8 cellular contexts compared by ENCODE assay signal in the genomic region with DNA sequence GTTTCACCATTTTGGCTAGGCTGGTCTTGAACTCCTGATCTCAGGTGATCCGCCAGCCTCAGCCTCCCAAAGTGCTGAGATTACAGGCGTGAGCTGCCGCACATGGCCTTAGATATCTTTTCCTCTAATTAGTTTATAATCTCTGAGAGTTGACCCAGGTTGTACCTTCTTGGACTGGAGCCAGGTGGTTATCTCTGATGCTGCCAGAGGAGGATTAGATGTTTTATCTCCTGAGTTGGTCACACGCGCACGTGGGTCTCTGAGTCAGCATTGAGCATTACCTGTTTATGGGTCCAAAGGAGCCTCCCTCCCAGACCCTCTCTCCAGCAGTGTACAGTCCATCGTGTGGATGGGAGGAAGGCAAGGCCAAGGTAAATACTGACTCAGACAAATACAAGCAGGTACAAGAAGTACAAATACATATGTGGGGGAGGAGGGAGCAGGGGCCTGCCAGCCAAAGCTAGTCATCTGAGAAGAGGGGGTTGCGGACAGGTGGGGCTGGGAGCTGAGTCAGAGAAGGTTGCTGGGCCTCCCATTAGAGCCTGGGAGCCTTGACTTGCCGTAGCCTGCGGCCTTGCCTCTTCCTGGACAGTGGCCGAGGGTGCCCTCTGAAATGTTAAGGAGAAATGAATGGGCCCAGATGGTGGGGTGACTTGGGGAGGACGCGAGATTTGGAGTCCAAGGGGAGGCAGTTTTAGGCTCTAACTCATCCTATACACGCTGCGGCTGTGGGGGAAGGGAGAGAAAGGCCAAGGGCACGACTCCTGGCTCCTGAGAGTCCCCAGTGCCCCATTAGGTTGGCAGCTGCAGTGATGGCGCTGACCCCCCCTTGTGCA. TPM values are rescaled to one million over a fixed set of nuclear protein-coding genes. Genes with fewer than 3 reads are reported as not detected.
A peak's percentile ranks its signal among the peaks of the same experiment; 100 is the strongest.
DNase-seq lines count a peak whose midpoint lies in the region; ATAC-seq, FAIRE-seq and TF ChIP-seq lines count a peak whose summit lies in the region.

No MANE protein-coding gene starts in this region.

- no peak for TF ChIP-seq EP300 in K562 (IDR thresholded peaks at IDR 0.05; ENCODE audit: low read length)

- TF ChIP-seq POLR2A in K562 (conservative IDR thresholded peaks at IDR 0.05): no peak

- H3K4me3 ChIP-seq in BLaER1 treated with 17β-estradiol and CSF1 and Interleukin-3, amounts not matched to agents 10 nM and 100 nM: peak overlapping the region in 3 of 10 experiments; percentile 11 to 39 (median 32); a peak in 3 of 20 replicates
- H3K4me3 ChIP-seq in K562 (no peak overlapping the region), mucosa of rectum (ENCODE audit: low read length in 2 of 2) (peak overlapping the region in 1 of 2 donors; percentile 8), HAP-1 (no peak overlapping the region)

- H3K79me2 ChIP-seq in K562 (ENCODE audit: control insufficient read depth, insufficient read depth, low read length): no peaks in the 10 kb centered on the region

- in situ Hi-C loops in K562 (cut with MboI): no loop called here
- in situ Hi-C loops in HAP-1 (cut with MboI; ENCODE audit: low sequenced_read_pairs): no loop called here

- POLR2A ChIA-PET in K562 (lab: Yijun Ruan, JAX): interaction anchor here (0.5 to 1.0 kb wide), 2 partner anchors 8 to 86 kb away, joined by 3 to 5 read pairs; no protein-coding TSS in a partner anchor

- peak overlapping the region; percentile 65 to 85 (median 80); a peak in 20 of 22 replicates for H3K27ac ChIP-seq in BLaER1 treated with 17β-estradiol and CSF1 and Interleukin-3, amounts not matched to agents 10 nM and 100 nM
- no peak overlapping the region for H3K27ac ChIP-seq in K562 (ENCODE audit: extremely low read depth, low read depth, low read length)
- peak overlapping the region; percentile 88 to 91 for H3K27ac ChIP-seq in mucosa of rectum (ENCODE audit: low read depth in 2 of 2, low read length in 2 of 2)

- no TSS peak for BruUV-seq in K562 (replicated peaks; lab: Mats Ljungman, UMichigan)

- H3K36me3 ChIP-seq in BLaER1 treated with 17β-estradiol and CSF1 and Interleukin-3, amounts not matched to agents 10 nM and 100 nM: peaks cover 0 to 100% (median 72%) of the 10 kb centered on the region in 11 experiments; a peak in 19 of 22 replicates
- H3K36me3 ChIP-seq in K562 (ENCODE audit: control insufficient read depth, insufficient read depth, low read length): no peaks in the 10 kb centered on the region
- H3K36me3 ChIP-seq in mucosa of rectum (ENCODE audit: control insufficient read depth in 2 of 2, insufficient read depth in 2 of 2, low read length in 2 of 2): peaks cover 0 to 6% of the 10 kb centered on the region in 2 donors
- no peaks in the 10 kb centered on the region for H3K36me3 ChIP-seq in HAP-1 (replicated peaks)

- no peaks in the 10 kb centered on the region for H3K9me3 ChIP-seq in BLaER1 treated with 17β-estradiol and CSF1 and Interleukin-3, amounts not matched to agents 10 nM and 100 nM (replicated peaks in 1 of 11)
- H3K9me3 ChIP-seq in K562 (replicated peaks; ENCODE audit: control insufficient read depth, insufficient read depth, low read depth, low read length) (no peaks in the 10 kb centered on the region), mucosa of rectum (ENCODE audit: control insufficient read depth in 2 of 2, low read length in 2 of 2) (no peaks in the 10 kb centered on the region), HAP-1 (no peaks in the 10 kb centered on the region)

- peaks cover 7 to 100% (median 100%) of the 10 kb centered on the region in 11 experiments; a peak in 21 of 22 replicates for H4K20me1 ChIP-seq in BLaER1 treated with 17β-estradiol and CSF1 and Interleukin-3, amounts not matched to agents 10 nM and 100 nM
- H4K20me1 ChIP-seq in K562 (replicated peaks; ENCODE audit: control insufficient read depth, insufficient read depth, low read length): no peaks in the 10 kb centered on the region

- WGBS in K562 (ENCODE audit: insufficient coverage, low coverage, missing lambda C conversion rate): 3% methylated on average over 16 of the region's 17 CpGs

- no peak for FAIRE-seq in K562 (lab: Jason Lieb, UNC)

- TF ChIP-seq RAD21 in K562 (CRISPR knock-in tag; conservative IDR thresholded peaks at IDR 0.05 in 1 of 2, IDR thresholded peaks at IDR 0.05 in 1 of 2): no peak

- peak; percentile 89 for DNase-seq in NCI-H2029 treated with DMSO at 0.1 percent for 48 hours (lab: John Stamatoyannopoulos, UW)
- DNase-seq in K562 (ENCODE audit: extremely low read depth in 1 of 4, low spot score in 3 of 4): peak in 1 of 4 experiments; percentile 28
- no peak for DNase-seq in GM03348 (ENCODE audit: low spot score)
- no peak for DNase-seq in HAP-1 (ENCODE audit: low spot score in 2 of 2)
- DNase-seq in SKM-1 (lab: John Stamatoyannopoulos, UW; ENCODE audit: unreplicated experiment): no peak

- peaks cover 25 to 100% (median 90%) of the 10 kb centered on the region in 10 experiments for H3K4me1 ChIP-seq in BLaER1 treated with 17β-estradiol and CSF1 and Interleukin-3, amounts not matched to agents 10 nM and 100 nM
- peaks cover 0 to 8% of the 10 kb centered on the region in 2 experiments; a peak in 2 of 5 replicates for H3K4me1 ChIP-seq in K562 (replicated peaks in 1 of 2; ENCODE audit: control insufficient read depth in 2 of 2, insufficient read depth in 2 of 2, low read length in 2 of 2)
- H3K4me1 ChIP-seq in mucosa of rectum (ENCODE audit: control insufficient read depth in 2 of 2, insufficient read depth in 2 of 2, low read length in 2 of 2): peaks cover 38 to 41% of the 10 kb centered on the region in 2 donors
- H3K4me1 ChIP-seq in HAP-1: peaks cover 2% of the 10 kb centered on the region

- H3K9ac ChIP-seq in BLaER1 treated with 17β-estradiol and CSF1 and Interleukin-3, amounts not matched to agents 10 nM and 100 nM: peak overlapping the region in 9 of 11 experiments; percentile 53 to 82 (median 69); a peak in 16 of 22 replicates
- H3K9ac ChIP-seq in K562 (ENCODE audit: insufficient read depth in 1 of 2, low read depth in 2 of 2, low read length in 2 of 2) (no peak overlapping the region), mucosa of rectum (ENCODE audit: low read depth in 1 of 2, low read length in 2 of 2) (peak overlapping the region in 1 of 2 donors; percentile 55)

- H3K9me1 ChIP-seq in K562 (ENCODE audit: control insufficient read depth, insufficient read depth, low read length): no peaks in the 10 kb centered on the region

- CTCF ChIA-PET in K562 (lab: Yijun Ruan, JAX; ENCODE audit: low intra/inter-chr PET ratio): no interaction called here

- intact Hi-C loops in K562 (cut with micrococcal nuclease): no loop called here

- H2AFZ ChIP-seq in K562 (ENCODE audit: low read depth, low read length): no peak overlapping the region

- ATAC-seq in K562 (no peak), HG03097 (IDR thresholded peaks at IDR 0.05; ENCODE audit: low FRiP score, unreplicated experiment) (no peak)

- H3K27me3 ChIP-seq in BLaER1 treated with 17β-estradiol and CSF1 and Interleukin-3, amounts not matched to agents 10 nM and 100 nM: no peaks in the 10 kb centered on the region
- H3K27me3 ChIP-seq in K562 (ENCODE audit: control insufficient read depth in 2 of 2, insufficient read depth in 2 of 2, low read length in 2 of 2) (peaks cover 16 to 53% of the 10 kb centered on the region in 2 experiments; a peak in 4 of 5 replicates), mucosa of rectum (ENCODE audit: control insufficient read depth in 2 of 2, insufficient read depth in 2 of 2, low read length in 2 of 2) (no peaks in the 10 kb centered on the region), HAP-1 (ENCODE audit: low read depth) (no peaks in the 10 kb centered on the region)

- H3K4me2 ChIP-seq in BLaER1 treated with 17β-estradiol and CSF1 and Interleukin-3, amounts not matched to agents 10 nM and 100 nM: peak overlapping the region; percentile 75 to 95 (median 91); a peak in 19 of 22 replicates
- H3K4me2 ChIP-seq in K562 (ENCODE audit: insufficient read depth, low read length): no peak overlapping the region

- no peak for TF ChIP-seq CTCF in K562 (IDR thresholded peaks at IDR 0.05 in 2 of 3, conservative IDR thresholded peaks at IDR 0.05 in 1 of 3; ENCODE audit: insufficient read depth in 2 of 3, low read depth in 1 of 3, low read length in 3 of 3)

TF ChIP-seq in K562, 482 proteins besides CTCF, POLR2A, EP300 and RAD21 (continues in another document):
- TF ChIP-seq ZNF830 (CRISPR knock-in tag; IDR thresholded peaks at IDR 0.05) (no peak), OTX1 (CRISPR knock-in tag; IDR thresholded peaks at IDR 0.05) (no peak)
- TF ChIP-seq, protein P1, sequence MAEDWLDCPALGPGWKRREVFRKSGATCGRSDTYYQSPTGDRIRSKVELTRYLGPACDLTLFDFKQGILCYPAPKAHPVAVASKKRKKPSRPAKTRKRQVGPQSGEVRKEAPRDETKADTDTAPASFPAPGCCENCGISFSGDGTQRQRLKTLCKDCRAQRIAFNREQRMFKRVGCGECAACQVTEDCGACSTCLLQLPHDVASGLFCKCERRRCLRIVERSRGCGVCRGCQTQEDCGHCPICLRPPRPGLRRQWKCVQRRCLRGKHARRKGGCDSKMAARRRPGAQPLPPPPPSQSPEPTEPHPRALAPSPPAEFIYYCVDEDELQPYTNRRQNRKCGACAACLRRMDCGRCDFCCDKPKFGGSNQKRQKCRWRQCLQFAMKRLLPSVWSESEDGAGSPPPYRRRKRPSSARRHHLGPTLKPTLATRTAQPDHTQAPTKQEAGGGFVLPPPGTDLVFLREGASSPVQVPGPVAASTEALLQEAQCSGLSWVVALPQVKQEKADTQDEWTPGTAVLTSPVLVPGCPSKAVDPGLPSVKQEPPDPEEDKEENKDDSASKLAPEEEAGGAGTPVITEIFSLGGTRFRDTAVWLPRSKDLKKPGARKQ (CRISPR knock-in tag; IDR thresholded peaks at IDR 0.05): no peak

RNA-seq across cellular contexts. Expression of a gene that starts 13.1 kb away (rescaled TPM):
- 2.6 TPM in 1 of 2 replicates, not detected in the other for total RNA-seq in K562 (2011; cell fraction: chromatin; rRNA removed; ENCODE audit: low replicate concordance)
- total RNA-seq in K562 (2011; cell fraction: nucleolus; rRNA removed): 0.79 and 1.0 TPM in 2 replicates
- 0.59 and 2.0 TPM in 2 replicates for total RNA-seq in K562 (2011; cell fraction: nucleoplasm; rRNA removed)
- total RNA-seq in K562 (2014; rRNA removed): 0.05 and 0.37 TPM in 2 replicates
- 0.03 and 0.11 TPM in 2 replicates for total RNA-seq in K562 (2014; rRNA removed; fragmentation: Illumina TruSeq; extraction: Trizol)
- total RNA-seq in K562 (2015; rRNA removed; fragmentation: Illumina TruSeq; extraction: Trizol): 0.07 and 0.19 TPM in 2 replicates
- total RNA-seq in K562 (2021): 0.24 and 0.47 TPM in 2 replicates
- 0.25 and 0.83 TPM in 2 replicates for polyA plus RNA-seq in K562 (2011; rRNA removed)
- polyA plus RNA-seq in K562 (2011; cell fraction: cytosol; rRNA removed): 0.43 and 0.70 TPM in 2 replicates
- polyA plus RNA-seq in K562 (2011; cell fraction: nucleus; rRNA removed): 0.10 and 0.21 TPM in 2 replicates
- polyA plus RNA-seq in K562 (2012): 0.21 and 0.37 TPM in 2 replicates
- polyA plus RNA-seq in K562 (2014; fragmentation: Illumina TruSeq; extraction: Trizol): 0.09 and 0.40 TPM in 2 replicates
- not detected for polyA plus RNA-seq in K562 (2014; fragmentation: Nextera tagmentation; extraction: Ambion mirVana)
- polyA plus RNA-seq in K562 (2014; rRNA removed): 0.03 and 1.1 TPM in 2 replicates
- 0.25 and 0.42 TPM in 2 replicates for polyA minus RNA-seq in K562 (2011; rRNA and poly(A)+ RNA removed)
- not detected in 2 replicates for polyA minus RNA-seq in K562 (2011; cell fraction: cytosol; rRNA and poly(A)+ RNA removed)
- 0.56 TPM in 1 of 2 replicates, not detected in the other for polyA minus RNA-seq in K562 (2011; cell fraction: nucleus; rRNA and poly(A)+ RNA removed)

Comparison
In these comparisons a context has a peak if more than half of its experiments do, and no peak if none do; other contexts are left out.
1. H3K9ac ChIP-seq: peak in BLaER1 treated with 17β-estradiol and CSF1 and Interleukin-3, amounts not matched to agents 10 nM and 100 nM (9 of 11); none in K562 (0 of 2).